In the genomic region with DNA sequence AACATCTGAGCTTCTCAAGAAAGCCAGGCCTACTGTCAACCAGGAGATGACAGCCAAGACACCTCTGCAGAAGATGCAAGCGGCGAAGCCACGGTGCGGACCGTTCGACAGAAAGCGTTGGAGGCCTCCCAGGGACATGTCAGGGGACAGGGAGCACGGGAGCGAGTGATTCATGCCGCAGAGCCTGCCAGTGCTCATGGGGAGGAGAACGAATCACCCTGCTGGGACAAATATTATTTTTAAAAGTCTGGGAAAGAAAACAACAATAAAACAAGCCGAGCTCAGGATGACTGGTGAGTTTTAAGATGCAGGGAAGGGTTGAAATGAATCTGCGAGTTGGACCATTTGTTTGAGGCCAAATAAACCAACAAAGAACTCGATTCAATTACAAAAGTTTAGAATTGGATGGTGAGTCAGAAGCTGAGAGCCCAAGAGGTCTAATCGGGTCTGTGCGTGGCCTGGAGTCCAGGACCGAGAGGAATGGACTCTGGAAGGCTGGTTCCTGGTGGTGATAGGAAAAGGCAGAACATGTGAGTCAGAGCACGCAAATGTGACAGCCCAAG, we compare ENCODE assay signal across 15 cellular contexts.
DNase-seq lines count a peak whose midpoint lies in the region; ATAC-seq and TF ChIP-seq lines count a peak whose summit lies in the region.
"Had no signal": no experiment of that assay in that cellular context is flagged by ENCODE, and none has a peak within 500 bp of the region (broad histone marks: within the 10 kb centered on the region; RNA-seq: fewer than 3 reads in every experiment).

No MANE protein-coding gene starts in this region.

- no peak overlapping the region for H3K9ac ChIP-seq in H9 (ENCODE audit: extremely low read depth, insufficient read length, low read length)
- peak overlapping the region; percentile 78 for H3K9ac ChIP-seq in mesenchymal stem cell (ENCODE audit: low read length)

- H3K4ac ChIP-seq in H9 (ENCODE audit: low read depth, low read length) (no peak overlapping the region), mesenchymal stem cell (ENCODE audit: low read depth in 1 of 2, low read length in 2 of 2) (no peak overlapping the region)

- H3K4me1 ChIP-seq in H9 (ENCODE audit: insufficient read depth, low read length) (no peaks in the 10 kb centered on the region), mesenchymal stem cell (ENCODE audit: control insufficient read depth, insufficient read depth, low read depth, low read length) (peaks cover 7% of the 10 kb centered on the region)
- H3K4me1 ChIP-seq: gastrocnemius medialis had no signal

- H3K9me3 ChIP-seq in H9 (ENCODE audit: control insufficient read depth, low read depth, low read length) (no peaks in the 10 kb centered on the region), mesenchymal stem cell (ENCODE audit: control insufficient read depth, low read length) (no peaks in the 10 kb centered on the region)
- H3K9me3 ChIP-seq: gastrocnemius medialis had no signal

- H2AK5ac ChIP-seq in H9 (ENCODE audit: insufficient read length, low read length) (no peak overlapping the region), mesenchymal stem cell (ENCODE audit: low read length, severe bottlenecking) (no peak overlapping the region)

- no peak overlapping the region for H2BK5ac ChIP-seq in H9 (ENCODE audit: insufficient read length, low read length)
- no peak overlapping the region for H2BK5ac ChIP-seq in mesenchymal stem cell (ENCODE audit: low read depth, low read length, poor library complexity, severe bottlenecking)

- H3T11ph ChIP-seq in H9 (ENCODE audit: low read length): no peak overlapping the region

- ATAC-seq in HG03457 (IDR thresholded peaks at IDR 0.05; ENCODE audit: unreplicated experiment) (no peak), GM21723 (IDR thresholded peaks at IDR 0.05; ENCODE audit: unreplicated experiment) (no peak)
- ATAC-seq: gastrocnemius medialis, GM23338 had no signal

- H3K4me1 Mint-ChIP-seq in H9: peaks cover 3 to 12% of the 10 kb centered on the region in 2 experiments

- no peaks in the 10 kb centered on the region for H3K23me2 ChIP-seq in H9 (ENCODE audit: insufficient read length, low read depth, low read length, poor library complexity, severe bottlenecking)

- no peaks in the 10 kb centered on the region for H3K27me3 Mint-ChIP-seq in H9 (ENCODE audit: low read depth)

- no peak overlapping the region for H3K23ac ChIP-seq in H9 (ENCODE audit: insufficient read length, low read depth, low read length)
- H3K23ac ChIP-seq in mesenchymal stem cell (ENCODE audit: low read length in 2 of 2): no peak overlapping the region

- DNase-seq in A172 (ENCODE audit: low spot score) (peak; percentile 60), H9 (no peak), astrocyte of the hippocampus (ENCODE audit: low read depth, low spot score) (peak; percentile 84), mesenchymal stem cell (peak; percentile 95), DMS153 (lab: John Stamatoyannopoulos, UW) (no peak), NCI-H69 (lab: John Stamatoyannopoulos, UW) (no peak)
- DNase-seq: activated CD4-positive, alpha-beta T cell treated with anti-CD3 and anti-CD28 coated beads for 4 hours; activated T-cell treated with anti-CD3 and anti-CD28 coated beads, Interleukin-2, amount 50 U/mL, for 48 hours; gastrocnemius medialis; NCI-H1417 treated with DMSO at 0.1 percent for 48 hours; NCI-H524 had no signal

- peaks cover 0 to 2% of the 10 kb centered on the region in 2 experiments; a peak in 2 of 5 replicates for H3K9me3 Mint-ChIP-seq in H9
- H3K9me3 Mint-ChIP-seq: T-helper 1 cell treated with Interleukin-12 subunit alpha and Interleukin-12 subunit beta and Interleukin-4 antibody, amounts not matched to agents 30 μg/mL and 1 μg/mL, for 36 hours had no signal

- no peak overlapping the region for H3K56ac ChIP-seq in H9 (ENCODE audit: insufficient read length, low read depth, low read length)

- H2BK20ac ChIP-seq in H9 (ENCODE audit: low read depth, low read length, poor library complexity, severe bottlenecking): no peak overlapping the region

- H3K36me3 ChIP-seq in mesenchymal stem cell (ENCODE audit: control insufficient read depth in 1 of 2, insufficient read depth in 2 of 2, low read depth in 1 of 2, low read length in 2 of 2): peaks cover 6 to 31% of the 10 kb centered on the region in 2 experiments
- H3K36me3 ChIP-seq: gastrocnemius medialis had no signal

- no peak for TF ChIP-seq CTCF in H9 (conservative IDR thresholded peaks at IDR 0.05)

- peaks cover 12 to 23% (median 19%) of the 10 kb centered on the region in 3 experiments; a peak in 6 of 7 replicates for H3K36me3 Mint-ChIP-seq in H9 (ENCODE audit: insufficient read depth in 1 of 3, low read depth in 3 of 3)

- H3K79me2 ChIP-seq in H9 (ENCODE audit: insufficient read depth, low read length): no peaks in the 10 kb centered on the region

- no peaks in the 10 kb centered on the region for H4K20me1 ChIP-seq in H9 (ENCODE audit: control insufficient read depth, insufficient read depth, insufficient read length)

- no peak overlapping the region for H2BK15ac ChIP-seq in H9 (ENCODE audit: low read depth, low read length)
- no peak overlapping the region for H2BK15ac ChIP-seq in mesenchymal stem cell (ENCODE audit: low read depth, poor library complexity, severe bottlenecking)

- H3K4me3 ChIP-seq in mesenchymal stem cell (ENCODE audit: insufficient read depth in 1 of 2, low read depth in 1 of 2, low read length in 2 of 2): peak overlapping the region in 1 of 2 experiments; percentile 31
- H3K4me3 ChIP-seq: gastrocnemius medialis, GM23338 had no signal

- H3K4me3 Mint-ChIP-seq in H9: no peak overlapping the region
- H3K4me3 Mint-ChIP-seq: GM23338; T-helper 1 cell treated with Interleukin-12 subunit alpha and Interleukin-12 subunit beta and Interleukin-4 antibody, amounts not matched to agents 30 μg/mL and 1 μg/mL, for 36 hours had no signal

- H3K27me3 ChIP-seq in H9 (ENCODE audit: insufficient read depth, low read length) (no peaks in the 10 kb centered on the region), mesenchymal stem cell (ENCODE audit: control insufficient read depth in 1 of 2, insufficient read depth in 1 of 2, low read length in 2 of 2) (no peaks in the 10 kb centered on the region)
- H3K27me3 ChIP-seq: gastrocnemius medialis had no signal

- H4K8ac ChIP-seq in H9 (replicated peaks; ENCODE audit: insufficient read length, low read depth, low read length): no peak overlapping the region
- no peak overlapping the region for H4K8ac ChIP-seq in mesenchymal stem cell (ENCODE audit: low read length)

- no peak overlapping the region for H2BK12ac ChIP-seq in H9 (ENCODE audit: insufficient read length, low read depth, low read length)
- no peak overlapping the region for H2BK12ac ChIP-seq in mesenchymal stem cell (ENCODE audit: low read length in 2 of 2)

- H4K5ac ChIP-seq in H9 (ENCODE audit: insufficient read length, low read depth, low read length): no peak overlapping the region

- no peak overlapping the region for H3K27ac ChIP-seq in H9 (ENCODE audit: insufficient read length, low read depth, low read length)
- peak overlapping the region; percentile 8 for H3K27ac ChIP-seq in mesenchymal stem cell (ENCODE audit: low read length, poor library complexity, severe bottlenecking)
- H3K27ac ChIP-seq: gastrocnemius medialis had no signal

- H3K79me1 ChIP-seq in H9 (ENCODE audit: insufficient read depth, low read depth, low read length, poor library complexity, severe bottlenecking): no peaks in the 10 kb centered on the region
- peaks cover 2% of the 10 kb centered on the region for H3K79me1 ChIP-seq in mesenchymal stem cell (replicated peaks; ENCODE audit: low read length, poor library complexity, severe bottlenecking)

- H3K14ac ChIP-seq in H9 (ENCODE audit: insufficient read depth, low read length) (no peak overlapping the region), mesenchymal stem cell (ENCODE audit: low read length in 2 of 2) (no peak overlapping the region)

- H3K18ac ChIP-seq in H9 (ENCODE audit: insufficient read length, low read depth, low read length): no peak overlapping the region
- peak overlapping the region in 1 of 2 experiments; percentile 11 for H3K18ac ChIP-seq in mesenchymal stem cell (ENCODE audit: low read depth in 1 of 2, low read length in 2 of 2)

- no peak overlapping the region for H3K4me2 ChIP-seq in H9 (ENCODE audit: insufficient read depth, insufficient read length, low read length)
- H3K4me2 ChIP-seq in mesenchymal stem cell (ENCODE audit: low read length, poor library complexity, severe bottlenecking): no peak overlapping the region
- H3K4me2 ChIP-seq: GM23338 had no signal

- peak overlapping the region in 2 of 3 experiments; percentile 28 to 62; a peak in 1 of 7 replicates for H3K27ac Mint-ChIP-seq in H9
- H3K27ac Mint-ChIP-seq: GM23338; T-helper 1 cell treated with Interleukin-12 subunit alpha and Interleukin-12 subunit beta and Interleukin-4 antibody, amounts not matched to agents 30 μg/mL and 1 μg/mL, for 36 hours had no signal

- H2BK120ac ChIP-seq in H9 (ENCODE audit: low read depth, low read length, poor library complexity, severe bottlenecking) (no peak overlapping the region), mesenchymal stem cell (ENCODE audit: low read depth, low read length) (no peak overlapping the region)

- no CpG with 5 or more reads among the region's 18 CpGs for WGBS in H9 (ENCODE audit: extremely low coverage, insufficient read length, low lambda C conversion rate)
- 36% methylated on average over 18 of the region's 18 CpGs for WGBS in mesenchymal stem cell

- H4K91ac ChIP-seq in H9 (ENCODE audit: insufficient read length, low read depth, low read length) (no peak overlapping the region), mesenchymal stem cell (ENCODE audit: low read length) (peak overlapping the region; percentile 25)

- H2AFZ ChIP-seq in H9 (ENCODE audit: low read length): no peak overlapping the region
- H2AFZ ChIP-seq in mesenchymal stem cell (ENCODE audit: low read depth, low read length): no peak overlapping the region
- H2AFZ ChIP-seq: GM23338 had no signal

Comparison
In these comparisons a context has a peak if more than half of its experiments do, and no peak if none do; other contexts are left out.
1. DNase-seq: peak in A172 (single experiment), astrocyte of the hippocampus (single experiment) and mesenchymal stem cell (single experiment); none in H9 (single experiment), DMS153 (single experiment) and NCI-H69 (single experiment).